In genomic region chr16:65372171-65372570, GRCh38 we compare ENCODE assay signal across 19 cellular contexts.
A peak's percentile ranks its signal among the peaks of the same experiment; 100 is the strongest.
DNase-seq lines count a peak whose midpoint lies in the region; ATAC-seq, FAIRE-seq and TF ChIP-seq lines count a peak whose summit lies in the region.
"Had no signal": no experiment of that assay in that cellular context is flagged by ENCODE, and none has a peak within 500 bp of the region (broad histone marks: within the 10 kb centered on the region; RNA-seq: fewer than 3 reads in every experiment).

No MANE protein-coding gene starts in this region.

- H2AFZ ChIP-seq in HepG2 (ENCODE audit: low read length) (no peak overlapping the region), PC-3 (ENCODE audit: low read length) (0 out of 2 replicates have a peak overlapping the region, but pooled peaks have one; percentile 30), osteoblast (ENCODE audit: low read length) (peak overlapping the region; percentile 24), neural progenitor cell (replicated peaks) (no peak overlapping the region)

- H3K27ac ChIP-seq in HepG2 (ENCODE audit: extremely low read length, insufficient read depth, low read length): no peak overlapping the region
- H3K27ac ChIP-seq in right lobe of liver: no peak overlapping the region
- no peak overlapping the region for H3K27ac ChIP-seq in PC-3 (ENCODE audit: low read length)
- H3K27ac ChIP-seq in osteoblast (ENCODE audit: low read depth, low read length): no peak overlapping the region
- no peak overlapping the region for H3K27ac ChIP-seq in body of pancreas
- no peak overlapping the region for H3K27ac ChIP-seq in neural progenitor cell

- no peaks in the 10 kb centered on the region for H3K4me1 ChIP-seq in HepG2 (ENCODE audit: insufficient read depth, low read length)
- no peaks in the 10 kb centered on the region for H3K4me1 ChIP-seq in right lobe of liver
- peaks cover 46% of the 10 kb centered on the region for H3K4me1 ChIP-seq in PC-3 (ENCODE audit: insufficient read depth, low read length)
- H3K4me1 ChIP-seq in osteoblast (ENCODE audit: insufficient read depth, low read length): peaks cover 6% of the 10 kb centered on the region
- H3K4me1 ChIP-seq in body of pancreas: no peaks in the 10 kb centered on the region
- H3K4me1 ChIP-seq in neural progenitor cell: peaks cover 22% of the 10 kb centered on the region
- H3K4me1 ChIP-seq: HAP-1 had no signal

- H3K9me3 ChIP-seq in HepG2 (ENCODE audit: low read length) (0 out of 2 replicates have a peak, but pooled peaks cover 3% of the 10 kb centered on the region), right lobe of liver (no peaks in the 10 kb centered on the region), PC-3 (ENCODE audit: low read length) (no peaks in the 10 kb centered on the region), osteoblast (ENCODE audit: low read depth, low read length) (no peaks in the 10 kb centered on the region), body of pancreas (no peaks in the 10 kb centered on the region), neural progenitor cell (ENCODE audit: low read depth) (no peaks in the 10 kb centered on the region)
- H3K9me3 ChIP-seq: HAP-1 had no signal

- no peaks in the 10 kb centered on the region for H3K9me2 ChIP-seq in PC-3 (replicated peaks; ENCODE audit: low read length)

- H3K27ac Mint-ChIP-seq in activated CD4-positive, alpha-beta T cell treated with anti-CD3 and anti-CD28 coated beads, Interleukin-2, amount 10 ng/mL, durations not matched to agents 24 days and 14 days: no peak overlapping the region
- H3K27ac Mint-ChIP-seq in neural progenitor cell: no peak overlapping the region

- H4K20me1 ChIP-seq in HepG2 (ENCODE audit: insufficient read depth, low read length) (no peaks in the 10 kb centered on the region), PC-3 (ENCODE audit: low read length) (no peaks in the 10 kb centered on the region), osteoblast (ENCODE audit: insufficient read depth, low read length) (no peaks in the 10 kb centered on the region), neural progenitor cell (ENCODE audit: low read depth) (no peaks in the 10 kb centered on the region)

- peaks cover 3% of the 10 kb centered on the region for H3K9me3 Mint-ChIP-seq in activated CD4-positive, alpha-beta T cell treated with anti-CD3 and anti-CD28 coated beads, Interleukin-2, amount 10 ng/mL, durations not matched to agents 24 days and 14 days
- H3K9me3 Mint-ChIP-seq in neural progenitor cell: peaks cover 7% of the 10 kb centered on the region

- H3K79me2 ChIP-seq in HepG2 (ENCODE audit: insufficient read depth, low read length) (no peaks in the 10 kb centered on the region), PC-3 (ENCODE audit: low read length) (no peaks in the 10 kb centered on the region), osteoblast (ENCODE audit: insufficient read depth, low read length) (no peaks in the 10 kb centered on the region), neural progenitor cell (ENCODE audit: low read depth) (no peaks in the 10 kb centered on the region)

- DNase-seq in HepG2 (ENCODE audit: low spot score) (no peak), right lobe of liver (no peak), MV-4-11 (lab: John Stamatoyannopoulos, UW) (peak; percentile 41), PC-3 (peak; percentile 10), osteoblast (ENCODE audit: insufficient read length, low spot score, missing footprints) (no peak), body of pancreas (no peak), neural progenitor cell (ENCODE audit: low spot score) (no peak)
- no peak for DNase-seq in activated CD4-positive, alpha-beta T cell treated with anti-CD3 and anti-CD28 coated beads, Interleukin-2, amount 10 ng/mL, durations not matched to agents 24 days and 14 days
- DNase-seq: COR-L47; NCI-H1092; NCI-H146; NCI-H2081; NCI-H2227 treated with DMSO at 0.1 percent for 48 hours; NCI-H526; NK-92 treated with Interleukin-12 subunit alpha and Interleukin-12 subunit beta, amount 100 ng/mL, for 24 hours; Right ventricle myocardium superior; T-helper 2 cell had no signal

- in situ Hi-C loops in HepG2 (cut with HindIII; ENCODE audit: extremely low pct_ligation_motif_present, low pct_unique_long_range_greater_than_20kb): no loop called here

- POLR2A ChIA-PET in HepG2 (lab: Yijun Ruan, JAX) (no interaction called here), PC-3 (lab: Charles Lee; ENCODE audit: unreplicated experiment) (no interaction called here)

- H3K4me3 Mint-ChIP-seq in activated CD4-positive, alpha-beta T cell treated with anti-CD3 and anti-CD28 coated beads, Interleukin-2, amount 10 ng/mL, durations not matched to agents 24 days and 14 days: no peak overlapping the region
- H3K4me3 Mint-ChIP-seq in neural progenitor cell: no peak overlapping the region

- CTCF ChIA-PET in HepG2 (lab: Yijun Ruan, JAX; ENCODE audit: low intra/inter-chr PET ratio, low total read pairs) (no interaction called here), PC-3 (lab: Charles Lee) (interaction anchor here (0.5 kb wide), 1 partner anchor 899 kb away, joined by 3 read pairs; no protein-coding TSS in a partner anchor)

- TF ChIP-seq EP300 in HepG2 (IDR thresholded peaks at IDR 0.05; ENCODE audit: low read depth in 2 of 2, low read length in 2 of 2): no peak
- no peak for TF ChIP-seq EP300 in HepG2 (CRISPR knock-in tag; IDR thresholded peaks at IDR 0.05; ENCODE audit: borderline replicate concordance)

- TF ChIP-seq CTCF in HepG2 (CRISPR knock-in tag; IDR thresholded peaks at IDR 0.05) (no peak), right lobe of liver (IDR thresholded peaks at IDR 0.05) (no peak), PC-3 (conservative IDR thresholded peaks at IDR 0.05; ENCODE audit: low read depth, low read length) (no peak), osteoblast (IDR thresholded peaks at IDR 0.05; ENCODE audit: extremely low read depth, low read depth, low read length) (no peak), body of pancreas (IDR thresholded peaks at IDR 0.05) (no peak), neural progenitor cell (IDR thresholded peaks at IDR 0.05) (no peak)

- H3K4me3 ChIP-seq in HepG2 (replicated peaks in 1 of 3; ENCODE audit: insufficient read depth in 1 of 3, low read depth in 2 of 3, low read length in 3 of 3) (no peak overlapping the region), right lobe of liver (no peak overlapping the region), PC-3 (ENCODE audit: low read length) (no peak overlapping the region), osteoblast (ENCODE audit: insufficient read depth, low read length) (no peak overlapping the region), body of pancreas (no peak overlapping the region), neural progenitor cell (no peak overlapping the region)
- H3K4me3 ChIP-seq: HAP-1 had no signal

- H3K36me3 ChIP-seq in HepG2 (replicated peaks in 1 of 2; ENCODE audit: control insufficient read depth in 1 of 2, insufficient read depth in 2 of 2, low read length in 2 of 2) (no peaks in the 10 kb centered on the region), right lobe of liver (no peaks in the 10 kb centered on the region), PC-3 (ENCODE audit: low read depth, low read length) (no peaks in the 10 kb centered on the region), osteoblast (ENCODE audit: insufficient read depth, low read length) (no peaks in the 10 kb centered on the region), body of pancreas (replicated peaks in 1 of 2; ENCODE audit: insufficient read depth in 1 of 2, low read depth in 2 of 2) (no peaks in the 10 kb centered on the region), neural progenitor cell (no peaks in the 10 kb centered on the region)
- H3K36me3 ChIP-seq: HAP-1 had no signal

- no peak for FAIRE-seq in HepG2 (lab: Jason Lieb, UNC)
- FAIRE-seq: RCC 7860 had no signal

- H3K27me3 ChIP-seq in HepG2 (ENCODE audit: control insufficient read depth in 1 of 2, insufficient read depth in 2 of 2, low read length in 2 of 2) (no peaks in the 10 kb centered on the region), right lobe of liver (no peaks in the 10 kb centered on the region), PC-3 (ENCODE audit: low read length) (no peaks in the 10 kb centered on the region), osteoblast (ENCODE audit: insufficient read depth, low read length) (no peaks in the 10 kb centered on the region), body of pancreas (no peaks in the 10 kb centered on the region), neural progenitor cell (no peaks in the 10 kb centered on the region)

- TF ChIP-seq POLR2A in HepG2 (IDR thresholded peaks at IDR 0.05; ENCODE audit: insufficient read depth in 1 of 2, low read depth in 2 of 2, low read length in 2 of 2): no peak
- no peak for TF ChIP-seq POLR2A in right lobe of liver (IDR thresholded peaks at IDR 0.05)
- TF ChIP-seq POLR2A in body of pancreas (IDR thresholded peaks at IDR 0.05): no peak

- no peaks in the 10 kb centered on the region for H3K27me3 Mint-ChIP-seq in activated CD4-positive, alpha-beta T cell treated with anti-CD3 and anti-CD28 coated beads, Interleukin-2, amount 10 ng/mL, durations not matched to agents 24 days and 14 days
- no peaks in the 10 kb centered on the region for H3K27me3 Mint-ChIP-seq in neural progenitor cell (ENCODE audit: insufficient read depth, low read depth)

- BruUV-seq in HepG2 (replicated peaks; lab: Mats Ljungman, UMichigan) (no TSS peak), PC-3 (replicated peaks; lab: Mats Ljungman, UMichigan) (no TSS peak)

- no peaks in the 10 kb centered on the region for H3K36me3 Mint-ChIP-seq in activated CD4-positive, alpha-beta T cell treated with anti-CD3 and anti-CD28 coated beads, Interleukin-2, amount 10 ng/mL, durations not matched to agents 24 days and 14 days (ENCODE audit: low read depth)
- peaks cover 1% of the 10 kb centered on the region for H3K36me3 Mint-ChIP-seq in neural progenitor cell

- no peak overlapping the region for H3K4me2 ChIP-seq in HepG2 (ENCODE audit: low read depth, low read length)
- H3K4me2 ChIP-seq in PC-3 (ENCODE audit: low read length): no peak overlapping the region
- no peak overlapping the region for H3K4me2 ChIP-seq in osteoblast (ENCODE audit: insufficient read depth, low read length)
- no peak overlapping the region for H3K4me2 ChIP-seq in neural progenitor cell

- H3F3A ChIP-seq in PC-3 (ENCODE audit: low read length, unreplicated experiment): no peaks in the 10 kb centered on the region
- no peaks in the 10 kb centered on the region for H3F3A ChIP-seq in neural progenitor cell (ENCODE audit: low read depth)

- H3K9ac ChIP-seq in HepG2 (ENCODE audit: insufficient read depth, low read depth, low read length): no peak overlapping the region
- no peak overlapping the region for H3K9ac ChIP-seq in PC-3 (ENCODE audit: low read length)
- no peak overlapping the region for H3K9ac ChIP-seq in neural progenitor cell

- no peak for TF ChIP-seq RAD21 in HepG2 (CRISPR knock-in tag; IDR thresholded peaks at IDR 0.05)

- intact Hi-C loops in HepG2 (cut with micrococcal nuclease; ENCODE audit: unreplicated experiment) (no loop called here), right lobe of liver (cut with DNase I) (no loop called here), PC-3 (cut with micrococcal nuclease) (loop anchor here (10.0 kb wide), 1 partner anchor 653 kb away; no protein-coding TSS in a partner anchor), body of pancreas (cut with DNase I) (no loop called here)
- intact Hi-C loops in activated CD4-positive, alpha-beta T cell treated with anti-CD3 and anti-CD28 coated beads, Interleukin-2, amount 10 ng/mL, durations not matched to agents 24 days and 14 days (cut with micrococcal nuclease): no loop called here

- ATAC-seq in HepG2 (no peak), right lobe of liver (no peak), PC-3 (no peak), body of pancreas (no peak)

- H3K4me1 Mint-ChIP-seq in activated CD4-positive, alpha-beta T cell treated with anti-CD3 and anti-CD28 coated beads, Interleukin-2, amount 10 ng/mL, durations not matched to agents 24 days and 14 days: no peaks in the 10 kb centered on the region
- H3K4me1 Mint-ChIP-seq in neural progenitor cell: peaks cover 26% of the 10 kb centered on the region

Comparison
In these comparisons a context has a peak if more than half of its experiments do, and no peak if none do; other contexts are left out.
1. DNase-seq: peak in MV-4-11 (single experiment) and PC-3 (single experiment); none in HepG2 (single experiment), right lobe of liver (0 of 3), osteoblast (single experiment), body of pancreas (0 of 4), activated CD4-positive, alpha-beta T cell treated with anti-CD3 and anti-CD28 coated beads, Interleukin-2, amount 10 ng/mL, durations not matched to agents 24 days and 14 days (single experiment) and neural progenitor cell (single experiment).
2. H2AFZ ChIP-seq: peak in PC-3 (single experiment) and osteoblast (single experiment); none in HepG2 (single experiment) and neural progenitor cell (single experiment).